Comparison of ENCODE assay signal across 21 cellular contexts in the genomic region with DNA sequence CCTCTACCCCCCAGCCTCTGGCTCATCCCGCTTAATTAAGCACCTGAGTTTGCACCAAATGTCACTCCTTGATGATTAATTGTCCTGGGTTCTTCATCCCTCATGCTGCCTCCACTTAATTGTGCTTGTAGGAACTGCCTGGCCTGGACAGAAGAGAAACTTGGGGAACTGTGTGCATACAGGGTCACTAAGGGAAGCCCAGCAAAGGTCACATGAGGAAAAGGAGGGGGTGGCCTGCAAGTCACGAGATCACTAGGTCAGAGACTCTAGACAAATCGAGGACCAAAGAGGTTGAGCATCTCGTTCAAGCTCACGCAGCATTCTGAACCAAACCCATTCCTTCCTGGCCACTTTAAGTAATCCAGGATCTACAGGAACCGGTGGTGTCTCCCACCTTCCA.
DNase-seq lines count a peak whose midpoint lies in the region; ATAC-seq, FAIRE-seq and TF ChIP-seq lines count a peak whose summit lies in the region.
"Had no signal": no experiment of that assay in that cellular context is flagged by ENCODE, and none has a peak within 500 bp of the region (broad histone marks: within the 10 kb centered on the region; RNA-seq: fewer than 3 reads in every experiment).

No MANE protein-coding gene starts in this region.

- POLR2A ChIA-PET in HepG2 (lab: Yijun Ruan, JAX) (no interaction called here), H1 (lab: Charles Lee; ENCODE audit: partially characterized antibody) (interaction anchor here (0.6 to 1.7 kb wide), 4 partner anchors 9 to 723 kb away, joined by 3 read pairs; no protein-coding TSS in a partner anchor)

- no TSS peak for BruUV-seq in HepG2 (replicated peaks; lab: Mats Ljungman, UMichigan)

- H3K4me3 ChIP-seq in right lobe of liver = no peak overlapping the region
- H3K4me3 ChIP-seq in HepG2 (replicated peaks in 1 of 3; ENCODE audit: insufficient read depth in 1 of 3, low read depth in 2 of 3, low read length in 3 of 3) = no peak overlapping the region
- no peak overlapping the region for H3K4me3 ChIP-seq in H1 (ENCODE audit: extremely low read depth in 1 of 4, insufficient read depth in 2 of 4, low read depth in 3 of 4, low read length in 4 of 4)
- no peak overlapping the region for H3K4me3 ChIP-seq in upper lobe of right lung
- no peak overlapping the region for H3K4me3 ChIP-seq in tibial artery
- H3K4me3 ChIP-seq: BLaER1, GM12878, GM23248 had no signal

- H3K79me2 ChIP-seq in HepG2 (ENCODE audit: insufficient read depth, low read length) (no peaks in the 10 kb centered on the region), H1 (ENCODE audit: control insufficient read depth in 1 of 2, insufficient read depth in 2 of 2, low read length in 2 of 2) (no peaks in the 10 kb centered on the region)

- TF ChIP-seq RAD21 in HepG2 (CRISPR knock-in tag; IDR thresholded peaks at IDR 0.05) (no peak), H1 (IDR thresholded peaks at IDR 0.05 in 1 of 2, conservative IDR thresholded peaks at IDR 0.05 in 1 of 2; ENCODE audit: low read depth in 2 of 2, low read length in 2 of 2) (no peak)

- H3K14ac ChIP-seq in H1 (ENCODE audit: insufficient read length) = no peak overlapping the region

- no peak overlapping the region for H2AK5ac ChIP-seq in H1 (ENCODE audit: low read depth, low read length)

- 36% methylated on average over 4 of the region's 6 CpGs for WGBS in right lobe of liver (ENCODE audit: insufficient coverage, low coverage, low lambda C conversion rate, missing lambda C conversion rate)
- 7% methylated on average over 5 of the region's 6 CpGs for WGBS in HepG2 (ENCODE audit: low lambda C conversion rate)
- WGBS in H1 (ENCODE audit: extremely low coverage in 1 of 2, insufficient coverage in 1 of 2, insufficient read length in 1 of 2, insufficient replicate concordance in 2 of 2, low coverage in 1 of 2, low lambda C conversion rate in 2 of 2, missing lambda C conversion rate in 1 of 2), 2 experiments = 85% methylated on average over 5 of the region's 6 CpGs; no CpG with 5 or more reads in 1 of the 2 experiments

- H2AFZ ChIP-seq in HepG2 (ENCODE audit: low read length) (no peak overlapping the region), H1 (ENCODE audit: low read length) (no peak overlapping the region)
- H2AFZ ChIP-seq: GM23248 had no signal

- H3K79me1 ChIP-seq in H1 (ENCODE audit: low read depth, low read length) = no peaks in the 10 kb centered on the region

- H2BK20ac ChIP-seq in H1 (ENCODE audit: low read length) = no peak overlapping the region

- H4K8ac ChIP-seq in H1 (ENCODE audit: extremely low read depth, insufficient read depth, low read length) = no peak overlapping the region

- intact Hi-C loops in Right ventricle myocardium inferior (cut with DNase I) (no loop called here), left cardiac atrium (cut with DNase I) (loop anchor here in 1 of 2 donors (2.0 kb wide), 1 partner anchor 48 kb away; no protein-coding TSS in a partner anchor), right lobe of liver (cut with DNase I) (loop anchor here in 1 of 2 donors (5.0 kb wide), 1 partner anchor 49 kb away; no protein-coding TSS in a partner anchor), HepG2 (cut with micrococcal nuclease; ENCODE audit: unreplicated experiment) (loop anchor here (2.0 kb wide), 1 partner anchor 44 kb away; no protein-coding TSS in a partner anchor), upper lobe of right lung (cut with DNase I) (no loop called here), tibial artery (cut with DNase I; ENCODE audit: low total_unique reads) (loop anchor here (5.0 kb wide), 1 partner anchor 44 kb away; no protein-coding TSS in a partner anchor)

- H3K18ac ChIP-seq in H1 (ENCODE audit: extremely low read depth, low read length) = no peak overlapping the region

- ATAC-seq in Right ventricle myocardium inferior = peak; percentile 14
- ATAC-seq in left cardiac atrium = no peak
- peak in 3 of 4 donors; percentile 17 to 41 (median 26) for ATAC-seq in right lobe of liver
- ATAC-seq in HepG2 = no peak
- ATAC-seq in upper lobe of right lung = peak; percentile 36

- DNase-seq in Right ventricle myocardium inferior (ENCODE audit: missing footprints) (no peak), left cardiac atrium (no peak), right lobe of liver (no peak), HepG2 (ENCODE audit: low spot score) (no peak), H1 (ENCODE audit: low read depth in 1 of 2, low spot score in 2 of 2) (no peak), upper lobe of right lung (no peak), tibial artery (no peak)
- DNase-seq in stimulated activated CD4-positive, alpha-beta T cell treated with anti-CD3 and anti-CD28 coated beads, Interleukin-1b, Interleukin-23, amount 100 ng/mL, for 48 hours = no peak
- DNase-seq: CD4-positive, alpha-beta T cell; CD8-positive, alpha-beta memory T cell; DMS 273 treated with DMSO at 0.1 percent for 48 hours; DMS79; GDM1 had no signal

- H2BK12ac ChIP-seq in H1 (ENCODE audit: low read depth, low read length) = no peak overlapping the region

- H3K4ac ChIP-seq in H1 (replicated peaks; ENCODE audit: insufficient read length, low read depth, low read length) = no peak overlapping the region

- H4K5ac ChIP-seq in H1 (ENCODE audit: insufficient read length, low read depth, low read length) = no peak overlapping the region

- no peak overlapping the region for H2BK120ac ChIP-seq in H1 (replicated peaks; ENCODE audit: low read depth, low read length)

- no peaks in the 10 kb centered on the region for H3K36me3 ChIP-seq in right lobe of liver
- H3K36me3 ChIP-seq in HepG2 (replicated peaks in 1 of 2; ENCODE audit: control insufficient read depth in 1 of 2, insufficient read depth in 2 of 2, low read length in 2 of 2) = no peaks in the 10 kb centered on the region
- H3K36me3 ChIP-seq in H1 (ENCODE audit: control insufficient read depth in 2 of 4, insufficient read depth in 4 of 4, low read length in 3 of 4) = no peaks in the 10 kb centered on the region
- H3K36me3 ChIP-seq in upper lobe of right lung = no peaks in the 10 kb centered on the region
- H3K36me3 ChIP-seq in tibial artery = no peaks in the 10 kb centered on the region
- H3K36me3 ChIP-seq: BLaER1 had no signal

- no peaks in the 10 kb centered on the region; the same call in 1 of the 2 replicates for H3K23me2 ChIP-seq in H1 (ENCODE audit: low read depth, low read length)

- H3K27ac ChIP-seq in right lobe of liver (no peak overlapping the region), HepG2 (ENCODE audit: extremely low read length, insufficient read depth, low read length) (no peak overlapping the region), H1 (ENCODE audit: low read depth, low read length) (no peak overlapping the region), upper lobe of right lung (no peak overlapping the region), tibial artery (no peak overlapping the region)
- H3K27ac ChIP-seq: 22Rv1, BLaER1, C4-2B, GM23248 had no signal

- H3K4me1 ChIP-seq in right lobe of liver = no peaks in the 10 kb centered on the region
- no peaks in the 10 kb centered on the region for H3K4me1 ChIP-seq in HepG2 (ENCODE audit: insufficient read depth, low read length)
- H3K4me1 ChIP-seq in H1 (replicated peaks in 1 of 4; ENCODE audit: control insufficient read depth in 3 of 4, insufficient read depth in 4 of 4, low read length in 3 of 4) = peaks cover 5 to 27% (median 20%) of the 10 kb centered on the region in 4 experiments
- H3K4me1 ChIP-seq in upper lobe of right lung = no peaks in the 10 kb centered on the region
- no peaks in the 10 kb centered on the region for H3K4me1 ChIP-seq in tibial artery
- H3K4me1 ChIP-seq: BLaER1 had no signal

- no peak overlapping the region for H3K23ac ChIP-seq in H1 (ENCODE audit: insufficient read length)

- H3K4me2 ChIP-seq in HepG2 (ENCODE audit: low read depth, low read length) = no peak overlapping the region
- H3K4me2 ChIP-seq in H1 (ENCODE audit: insufficient read depth in 1 of 2, low read depth in 2 of 2, low read length in 2 of 2) = no peak overlapping the region
- H3K4me2 ChIP-seq: BLaER1 had no signal

- H3K56ac ChIP-seq in H1 (replicated peaks; ENCODE audit: insufficient read length, low read depth, low read length) = no peak overlapping the region

- no peak overlapping the region for H2BK5ac ChIP-seq in H1 (ENCODE audit: low read depth, low read length)

- no peak for FAIRE-seq in HepG2 (lab: Jason Lieb, UNC)
- no peak for FAIRE-seq in H1 (lab: Jason Lieb, UNC)
- FAIRE-seq: A204.1, D721Med, GM12878, GM19239 had no signal

- TF ChIP-seq CTCF in right lobe of liver (IDR thresholded peaks at IDR 0.05) (no peak), HepG2 (CRISPR knock-in tag; IDR thresholded peaks at IDR 0.05) (no peak), H1 (IDR thresholded peaks at IDR 0.05; ENCODE audit: control extremely low read depth in 1 of 3, insufficient read depth in 1 of 3, low read depth in 1 of 3, low read length in 3 of 3) (no peak), upper lobe of right lung (IDR thresholded peaks at IDR 0.05) (no peak), tibial artery (IDR thresholded peaks at IDR 0.05) (no peak)

- 0 out of 2 replicates have a peak, but pooled peaks cover 2% of the 10 kb centered on the region for H4K20me1 ChIP-seq in HepG2 (ENCODE audit: insufficient read depth, low read length)
- no peaks in the 10 kb centered on the region for H4K20me1 ChIP-seq in H1 (replicated peaks in 1 of 2; ENCODE audit: control insufficient read depth in 1 of 2, insufficient read depth in 2 of 2, low read length in 2 of 2)

- CTCF ChIA-PET in HepG2 (lab: Yijun Ruan, JAX; ENCODE audit: low intra/inter-chr PET ratio, low total read pairs) = interaction anchor here (0.7 to 1.7 kb wide), 3 partner anchors 9 to 85 kb away, joined by 3 to 14 read pairs (median 3); no protein-coding TSS in a partner anchor
- CTCF ChIA-PET in H1 (lab: Charles Lee; ENCODE audit: partially characterized antibody) = interaction anchor here (0.8 to 21.9 kb wide), 15 partner anchors 8 to 257 kb away, joined by 3 to 624 read pairs (median 9); partner anchors contain the start of gene PDE2A

- H3K9ac ChIP-seq in HepG2 (ENCODE audit: insufficient read depth, low read depth, low read length) (no peak overlapping the region), H1 (replicated peaks in 1 of 4; ENCODE audit: extremely low read depth in 1 of 4, low read depth in 3 of 4, low read length in 3 of 4) (no peak overlapping the region)
- H3K9ac ChIP-seq: BLaER1, GM23248 had no signal

- peak overlapping the region; percentile 1; the same call in 1 of the 2 replicates for H2BK15ac ChIP-seq in H1 (ENCODE audit: low read length)

- H3K9me3 ChIP-seq in right lobe of liver = no peaks in the 10 kb centered on the region
- H3K9me3 ChIP-seq in HepG2 (ENCODE audit: low read length) = no peaks in the 10 kb centered on the region
- no peaks in the 10 kb centered on the region for H3K9me3 ChIP-seq in H1 (ENCODE audit: insufficient read depth in 2 of 2, low read depth in 1 of 2, low read length in 1 of 2)
- H3K9me3 ChIP-seq in upper lobe of right lung = no peaks in the 10 kb centered on the region
- H3K9me3 ChIP-seq in tibial artery = no peaks in the 10 kb centered on the region
- H3K9me3 ChIP-seq: BLaER1 had no signal

- TF ChIP-seq EP300 in HepG2 (IDR thresholded peaks at IDR 0.05; ENCODE audit: low read depth in 2 of 2, low read length in 2 of 2) = no peak
- TF ChIP-seq EP300 in HepG2 (CRISPR knock-in tag; IDR thresholded peaks at IDR 0.05; ENCODE audit: borderline replicate concordance) = no peak
- TF ChIP-seq EP300 in H1 (IDR thresholded peaks at IDR 0.05; ENCODE audit: borderline replicate concordance in 1 of 2, low read depth in 2 of 2, low read length in 2 of 2) = no peak

- H3K27me3 ChIP-seq in right lobe of liver (no peaks in the 10 kb centered on the region), HepG2 (ENCODE audit: control insufficient read depth in 1 of 2, insufficient read depth in 2 of 2, low read length in 2 of 2) (peaks cover 9 to 65% of the 10 kb centered on the region in 2 experiments), H1 (replicated peaks in 1 of 4; ENCODE audit: control insufficient read depth in 3 of 4, extremely low read depth in 1 of 4, insufficient read depth in 3 of 4, low read length in 3 of 4) (peaks cover 0 to 14% (median 3%) of the 10 kb centered on the region in 4 experiments; a peak in 4 of 7 replicates), upper lobe of right lung (no peaks in the 10 kb centered on the region), tibial artery (peaks cover 0 to 5% of the 10 kb centered on the region in 2 donors)
- H3K27me3 ChIP-seq: BLaER1 had no signal

- in situ Hi-C loops in HepG2 (cut with HindIII; ENCODE audit: extremely low pct_ligation_motif_present, low pct_unique_long_range_greater_than_20kb) = loop anchor here (5.0 kb wide), 1 partner anchor 44 kb away; no protein-coding TSS in a partner anchor

- no peak overlapping the region for H4K91ac ChIP-seq in H1 (replicated peaks; ENCODE audit: insufficient read length, low read length)

- TF ChIP-seq POLR2A in right lobe of liver (IDR thresholded peaks at IDR 0.05) (no peak), HepG2 (IDR thresholded peaks at IDR 0.05; ENCODE audit: insufficient read depth in 1 of 2, low read depth in 2 of 2, low read length in 2 of 2) (no peak), H1 (IDR thresholded peaks at IDR 0.05; ENCODE audit: control extremely low read depth in 1 of 2, low read depth in 2 of 2, low read length in 2 of 2) (no peak)

Comparison
In these comparisons a context has a peak if more than half of its experiments do, and no peak if none do; other contexts are left out.
1. ATAC-seq: peak in Right ventricle myocardium inferior (single experiment), right lobe of liver (3 of 4) and upper lobe of right lung (single experiment); none in left cardiac atrium (0 of 2) and HepG2 (single experiment).
2. intact Hi-C loops: an anchor here in HepG2 (2.0 kb wide) and tibial artery (5.0 kb wide); none called in Right ventricle myocardium inferior and upper lobe of right lung.